ENCODE assay signal across 17 cellular contexts in the genomic region with DNA sequence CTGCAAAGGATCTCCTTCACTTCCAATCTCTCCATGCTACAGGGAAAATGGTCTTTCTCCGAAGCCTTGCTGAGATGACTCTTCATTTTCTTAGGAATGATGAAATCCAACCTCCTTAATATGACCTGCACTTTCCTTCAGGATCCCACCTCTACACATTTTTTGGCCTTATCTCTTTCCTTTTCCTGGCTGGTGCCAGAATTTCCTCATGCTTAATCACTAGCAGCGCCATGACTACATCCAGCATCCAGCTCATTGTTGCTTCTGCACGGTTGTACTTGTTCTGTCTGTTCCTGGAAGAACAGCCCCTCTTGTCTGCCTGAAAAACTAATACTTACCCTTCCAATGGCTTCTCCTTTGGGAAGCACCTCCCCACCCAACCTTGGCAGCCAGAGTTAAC.
"Had no signal": no experiment of that assay in that cellular context is flagged by ENCODE, and none has a peak within 500 bp of the region (broad histone marks: within the 10 kb centered on the region; RNA-seq: fewer than 3 reads in every experiment).

No MANE protein-coding gene starts in this region.

- ATAC-seq: effector memory CD8-positive, alpha-beta T cell; gastrocnemius medialis; naive thymus-derived CD4-positive, alpha-beta T cell; sciatic nerve; stimulated activated naive B cell treated with anti-CD40 and anti-IgM and Interleukin-4, amounts not matched to agents 10 μg/mL and 1 μg/mL and 100 μg/mL, for 72 hours; stimulated activated naive CD8-positive, alpha-beta T cell treated with anti-CD3 and anti-CD28 coated beads, Interleukin-15, amount 100 ng/mL, for 72 hours had no signal

- FAIRE-seq: colon, islet of Langerhans had no signal

- H3K27ac ChIP-seq: gastrocnemius medialis, heart right ventricle, spleen, testis, transverse colon had no signal

- H3K9me3 ChIP-seq: gastrocnemius medialis, heart right ventricle, spleen, testis, transverse colon had no signal

- H3K4me1 ChIP-seq: gastrocnemius medialis had no signal

- DNase-seq: effector memory CD8-positive, alpha-beta T cell; gastrocnemius medialis; heart right ventricle; naive thymus-derived CD4-positive, alpha-beta T cell; nephron progenitor cell; posterior cingulate gyrus; spleen; stimulated activated CD4-positive, alpha-beta T cell treated with anti-CD3 and anti-CD28 coated beads, Interleukin-15, amount 100 ng/mL, for 24 hours; stimulated activated CD4-positive, alpha-beta T cell treated with anti-CD3 and anti-CD28 coated beads, Interleukin-2, amount 100 ng/mL, for 24 hours; stimulated activated CD4-positive, alpha-beta T cell treated with anti-CD3 and anti-CD28 coated beads, Interleukin-4, amount 100 ng/mL, for 4 hours; stimulated activated naive B cell treated with anti-CD40 and anti-IgM and Interleukin-4, amounts not matched to agents 10 μg/mL and 1 μg/mL and 100 μg/mL, for 72 hours; stimulated activated naive CD8-positive, alpha-beta T cell treated with anti-CD3 and anti-CD28 coated beads, Interleukin-15, amount 100 ng/mL, for 72 hours; testis; transverse colon had no signal

- H3K4me3 ChIP-seq: gastrocnemius medialis, heart right ventricle, spleen, testis, transverse colon had no signal

- H3K36me3 ChIP-seq: gastrocnemius medialis, heart right ventricle, spleen, transverse colon had no signal

- H3K27me3 ChIP-seq: testis had no signal
